In the genomic region with DNA sequence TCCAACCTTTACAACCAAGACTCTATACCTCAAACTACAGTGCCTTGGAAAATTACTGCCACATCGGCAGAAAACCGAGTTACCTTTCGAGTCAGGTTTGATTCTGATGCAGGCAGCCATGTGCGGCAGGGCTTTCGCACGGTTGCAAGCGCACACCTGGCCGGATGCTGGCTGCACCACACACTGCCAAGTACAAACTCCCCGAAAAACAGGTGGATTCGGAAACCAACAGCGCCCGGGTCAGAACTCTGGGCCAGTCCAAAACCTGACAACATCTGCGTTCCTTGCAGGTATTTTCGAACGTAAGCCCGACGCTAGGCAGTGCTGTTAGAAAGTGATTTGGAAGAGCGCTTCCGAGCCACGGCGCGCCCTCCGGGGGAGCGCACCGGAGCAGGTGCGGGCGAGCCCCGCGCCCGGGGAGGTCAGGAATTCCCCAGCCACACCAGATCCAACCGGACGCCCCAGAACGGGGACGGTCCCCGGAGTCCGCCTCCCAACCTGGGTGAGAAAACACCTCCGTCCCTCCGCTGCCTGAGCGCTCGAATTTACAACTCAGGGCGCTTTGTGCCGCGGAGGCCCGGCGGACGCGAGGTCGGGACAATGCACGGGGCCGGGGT, we compare ENCODE assay signal across 8 cellular contexts. TPM values are rescaled to one million over a fixed set of nuclear protein-coding genes. Genes with fewer than 3 reads are reported as not detected.
DNase-seq lines count a peak whose midpoint lies in the region; ATAC-seq and TF ChIP-seq lines count a peak whose summit lies in the region.

No MANE protein-coding gene starts in this region.

- H3K4me1 ChIP-seq in mucosa of rectum (ENCODE audit: control insufficient read depth in 2 of 2, insufficient read depth in 2 of 2, low read length in 2 of 2) (peaks cover 51 to 54% of the 10 kb centered on the region in 2 donors), thyroid gland (peaks cover 43 to 50% of the 10 kb centered on the region in 2 donors)

- WGBS in thyroid gland, 2 donors = 1% methylated on average over 25 to 40 of the region's 50 CpGs

- H3K27ac ChIP-seq in mucosa of rectum (ENCODE audit: low read depth in 2 of 2, low read length in 2 of 2) (peak overlapping the region; percentile 68 to 81), thyroid gland (peak overlapping the region in 1 of 3 donors; percentile 21)

- TF ChIP-seq CTCF in choroid plexus epithelial cell (conservative IDR thresholded peaks at IDR 0.05; ENCODE audit: low read depth, low read length) = peak; percentile 20
- TF ChIP-seq CTCF in thyroid gland (IDR thresholded peaks at IDR 0.05) = no peak

- H3K9me3 ChIP-seq in mucosa of rectum (ENCODE audit: control insufficient read depth in 2 of 2, low read length in 2 of 2) (no peaks in the 10 kb centered on the region), thyroid gland (no peaks in the 10 kb centered on the region)

- ATAC-seq in GM18858 (IDR thresholded peaks at IDR 0.05; ENCODE audit: unreplicated experiment) = peak; percentile 20
- peak; percentile 33 for ATAC-seq in HG03342 (IDR thresholded peaks at IDR 0.05; ENCODE audit: unreplicated experiment)

- H3K36me3 ChIP-seq in mucosa of rectum (ENCODE audit: control insufficient read depth in 2 of 2, insufficient read depth in 2 of 2, low read length in 2 of 2) (no peaks in the 10 kb centered on the region), thyroid gland (no peaks in the 10 kb centered on the region)

- intact Hi-C loops in thyroid gland (cut with DNase I) = loop anchor here (10.0 kb wide), 1 partner anchor 78 kb away; the partner anchor contains the start of gene LITAFD

- DNase-seq in activated CD4-positive, CD25-positive, alpha-beta regulatory T cell (lab: John Stamatoyannopoulos, UW) = peak in 3 of 4 experiments; percentile 15 to 56 (median 51)
- peak; percentile 42 for DNase-seq in choroid plexus epithelial cell (ENCODE audit: low read depth)
- DNase-seq in thyroid gland = peak; percentile 29 to 39
- DNase-seq in ecto neural progenitor cell (ENCODE audit: low spot score) = no peak
- DNase-seq in HuH-7 (ENCODE audit: low spot score) = no peak

- no peak for TF ChIP-seq POLR2A in thyroid gland (IDR thresholded peaks at IDR 0.05)

- H3K4me3 ChIP-seq in choroid plexus epithelial cell (ENCODE audit: low read depth, low read length) (peak overlapping the region; percentile 76), mucosa of rectum (ENCODE audit: low read length in 2 of 2) (peak overlapping the region; percentile 71 to 78), thyroid gland (replicated peaks in 1 of 3) (peak overlapping the region; percentile 17 to 77 (median 57))

- H3K9ac ChIP-seq in mucosa of rectum (ENCODE audit: low read depth in 1 of 2, low read length in 2 of 2) = peak overlapping the region; percentile 75 to 78

- H3K27me3 ChIP-seq in mucosa of rectum (ENCODE audit: control insufficient read depth in 2 of 2, insufficient read depth in 2 of 2, low read length in 2 of 2) = no peaks in the 10 kb centered on the region
- H3K27me3 ChIP-seq in thyroid gland = no peaks in the 10 kb centered on the region

RNA-seq across cellular contexts. Expression of gene USP7, which starts 1.2 kb away (rescaled TPM):
- 10 to 100 TPM; 57.9 to 93.6 (median 85.5) TPM for total RNA-seq in thyroid gland

Comparison
In these comparisons a context has a peak if more than half of its experiments do, and no peak if none do; other contexts are left out.
1. DNase-seq: peak in activated CD4-positive, CD25-positive, alpha-beta regulatory T cell (3 of 4), choroid plexus epithelial cell (single experiment) and thyroid gland (2 of 2); none in ecto neural progenitor cell (single experiment) and HuH-7 (single experiment).
2. Peak in every context shown above with its lines, with median percentiles within 50 percentile points of each other: H3K4me3 ChIP-seq.